31 cellular contexts compared by ENCODE assay signal in the genomic region with DNA sequence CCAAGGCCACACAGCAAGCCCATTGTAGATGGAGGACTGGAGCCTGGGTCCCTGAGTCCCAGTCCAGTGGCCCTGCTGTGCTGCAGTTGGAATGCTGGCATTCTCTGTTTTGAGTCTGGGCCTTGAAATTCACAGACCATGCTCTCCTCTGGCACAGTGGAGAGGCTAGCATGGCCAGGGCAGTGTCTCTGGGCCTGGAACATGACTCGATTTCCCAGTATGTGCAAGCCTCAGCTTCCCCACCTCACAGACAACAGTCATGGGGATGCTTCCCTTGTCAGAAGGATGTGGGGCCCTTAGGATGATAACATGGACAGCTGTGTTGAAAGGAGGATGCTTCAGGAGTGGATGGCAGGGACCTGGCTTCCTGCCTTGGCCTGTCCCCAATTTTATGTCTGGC.
"Had no signal": no experiment of that assay in that cellular context is flagged by ENCODE, and none has a peak within 500 bp of the region (broad histone marks: within the 10 kb centered on the region; RNA-seq: fewer than 3 reads in every experiment).

No MANE protein-coding gene starts in this region.

- ATAC-seq: activated CD8-positive, alpha-beta T cell treated with anti-CD3 and anti-CD28 coated beads for 36 hours; activated naive CD4-positive, alpha-beta T cell treated with anti-CD3 and anti-CD28 coated beads, Interleukin-2, amount 50 U/mL, for 72 hours; activated T-cell treated with anti-CD3 and anti-CD28 coated beads, Interleukin-2, amount 50 U/mL, for 4 hours; activated T-cell treated with anti-CD3 and anti-CD28 coated beads, Interleukin-2, amount 50 U/mL, for 72 hours; activated T-helper 17 cell treated with anti-CD3 and anti-CD28 coated beads, Interleukin-2, amount 50 U/mL, for 72 hours; body of pancreas had no signal

- H3K9me3 ChIP-seq: adrenal gland, body of pancreas, breast epithelium had no signal

- H3K4me1 ChIP-seq: breast epithelium had no signal

- H3K4me3 ChIP-seq: adrenal gland, body of pancreas, breast epithelium, cardiac muscle cell had no signal

- DNase-seq: activated B cell treated with CpG ODN at 0.5 μM for 24 hours; activated CD4-positive, alpha-beta memory T cell treated with anti-CD3 and anti-CD28 coated beads for 36 hours; activated CD4-positive, alpha-beta T cell treated with anti-CD3 and anti-CD28 coated beads for 4 hours; activated CD4-positive, alpha-beta T cell treated with anti-CD3 and anti-CD28 coated beads, Interleukin-2, amount 10 ng/mL, durations not matched to agents 24 days and 14 days; activated CD4-positive, alpha-beta T cell treated with anti-CD3 and anti-CD28 coated beads, Interleukin-2, amount 50 U/mL, for 1 hour; activated CD4-positive, alpha-beta T cell treated with anti-CD3 and anti-CD28 coated beads, Interleukin-2, amount 50 U/mL, for 4 hours; activated CD4-positive, CD25-positive, alpha-beta regulatory T cell treated with anti-CD3 and anti-CD28 coated beads, Interleukin-2, amount 50 U/mL, for 72 hours; activated CD8-positive, alpha-beta memory T cell treated with anti-CD3 and anti-CD28 coated beads, Interleukin-2, amount 50 U/mL, for 4 hours; activated CD8-positive, alpha-beta T cell treated with anti-CD3 and anti-CD28 coated beads for 36 hours; activated gamma-delta T cell treated with Interleukin-2 at 50 U/mL for 16 hours; activated naive CD4-positive, alpha-beta T cell; activated naive CD4-positive, alpha-beta T cell treated with anti-CD3 and anti-CD28 coated beads for 36 hours; activated naive CD4-positive, alpha-beta T cell treated with anti-CD3 and anti-CD28 coated beads, Interleukin-2, amount 50 U/mL, for 16 hours; activated naive CD8-positive, alpha-beta T cell treated with anti-CD3 and anti-CD28 coated beads for 36 hours; activated T-cell treated with anti-CD3 and anti-CD28 coated beads for 4 hours; activated T-cell treated with anti-CD3 and anti-CD28 coated beads, Interleukin-2, amount 50 U/mL, for 1 hour; activated T-cell treated with anti-CD3 and anti-CD28 coated beads, Interleukin-2, amount 50 U/mL, for 4 hours; activated T-cell treated with anti-CD3 and anti-CD28 coated beads, Interleukin-2, amount 50 U/mL, for 72 hours; amniotic stem cell; aorta; body of pancreas; caudate nucleus; T-helper 2 cell; T-helper 9 cell had no signal

- H3K27me3 ChIP-seq: adrenal gland, body of pancreas, brain microvascular endothelial cell, breast epithelium, cardiac muscle cell had no signal

- H3K27ac ChIP-seq: brain microvascular endothelial cell, breast epithelium, cardiac muscle cell, VCaP had no signal

- H3K36me3 ChIP-seq: breast epithelium had no signal
